In the genomic region with DNA sequence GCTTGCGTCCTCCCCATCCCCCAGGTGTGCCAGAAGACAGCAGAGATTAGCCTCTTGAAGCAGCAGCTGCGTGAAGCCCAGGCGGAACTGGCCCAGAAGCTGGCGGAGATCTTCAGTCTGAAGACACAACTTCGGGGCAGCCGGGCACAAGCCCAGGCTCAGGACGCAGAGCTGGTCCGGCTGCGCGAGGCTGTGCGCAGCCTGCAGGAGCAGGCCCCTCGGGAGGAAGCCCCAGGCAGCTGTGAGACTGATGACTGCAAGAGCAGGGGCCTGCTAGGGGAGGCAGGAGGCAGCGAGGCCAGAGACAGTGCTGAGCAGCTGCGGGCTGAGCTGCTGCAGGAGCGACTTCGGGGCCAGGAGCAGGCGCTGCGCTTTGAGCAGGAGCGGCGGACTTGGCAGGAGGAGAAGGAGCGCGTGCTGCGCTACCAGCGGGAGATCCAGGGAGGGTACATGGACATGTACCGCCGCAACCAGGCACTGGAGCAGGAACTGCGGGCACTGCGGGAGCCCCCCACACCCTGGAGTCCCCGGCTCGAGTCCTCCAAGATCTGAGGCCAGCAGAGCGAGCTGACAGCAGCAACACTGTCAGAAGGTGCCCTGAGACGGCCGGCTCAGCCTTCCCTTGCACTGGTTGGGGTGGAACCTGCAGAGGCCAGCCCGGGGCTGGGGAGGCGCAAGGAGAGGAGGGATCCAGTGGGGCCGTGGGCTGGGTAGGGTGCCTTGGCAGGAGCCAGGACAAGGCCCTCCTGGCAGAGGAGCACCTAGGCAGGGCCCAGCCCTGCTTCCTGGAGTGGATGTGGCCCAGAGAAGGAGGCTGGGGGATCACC, we compare ENCODE assay signal across 11 cellular contexts. TPM values are rescaled to one million over a fixed set of nuclear protein-coding genes. Genes with fewer than 3 reads are reported as not detected.
DNase-seq lines count a peak whose midpoint lies in the region; ATAC-seq, FAIRE-seq and TF ChIP-seq lines count a peak whose summit lies in the region.
"Had no signal": no experiment of that assay in that cellular context is flagged by ENCODE, and none has a peak within 500 bp of the region (broad histone marks: within the 10 kb centered on the region; RNA-seq: fewer than 3 reads in every experiment).

No MANE protein-coding gene starts in this region.

- no peaks in the 10 kb centered on the region for H3K36me3 ChIP-seq in HepG2 (replicated peaks in 1 of 2; ENCODE audit: control insufficient read depth in 1 of 2, insufficient read depth in 2 of 2, low read length in 2 of 2)
- no peaks in the 10 kb centered on the region for H3K36me3 ChIP-seq in right lobe of liver
- H3K36me3 ChIP-seq in vagina, result no peaks in the 10 kb centered on the region

- peaks cover 3% of the 10 kb centered on the region for H3K9me3 Mint-ChIP-seq in glutamatergic neuron (ENCODE audit: unreplicated experiment)
- H3K9me3 Mint-ChIP-seq: central memory CD8-positive, alpha-beta T cell; type B pancreatic cell had no signal

- peak overlapping the region in 1 of 3 experiments; percentile 39; a peak in 1 of 6 replicates for H3K4me3 ChIP-seq in HepG2 (replicated peaks in 1 of 3; ENCODE audit: insufficient read depth in 1 of 3, low read depth in 2 of 3, low read length in 3 of 3)
- no peak overlapping the region for H3K4me3 ChIP-seq in right lobe of liver
- peak overlapping the region; percentile 24 for H3K4me3 ChIP-seq in vagina

- no peak for TF ChIP-seq POLR2A in HepG2 (IDR thresholded peaks at IDR 0.05; ENCODE audit: insufficient read depth in 1 of 2, low read depth in 2 of 2, low read length in 2 of 2)
- no peak for TF ChIP-seq POLR2A in right lobe of liver (IDR thresholded peaks at IDR 0.05)
- no peak for TF ChIP-seq POLR2A in vagina (IDR thresholded peaks at IDR 0.05)

- DNase-seq in HepG2 (ENCODE audit: low spot score) (no peak), right lobe of liver (no peak), RWPE1 (ENCODE audit: low spot score) (no peak), glutamatergic neuron (peak; percentile 46), vagina (ENCODE audit: extremely low spot score in 2 of 2) (no peak)
- no peak for DNase-seq in stimulated activated CD4-positive, alpha-beta T cell treated with anti-CD3 and anti-CD28 coated beads, Interleukin-4, amount 100 ng/mL, for 24 hours
- DNase-seq in activated CD4-positive, alpha-beta T cell treated with anti-CD3 and anti-CD28 coated beads for 1 hour, result no peak

- no peak overlapping the region for H2AFZ ChIP-seq in HepG2 (ENCODE audit: low read length)

- peaks cover 5% of the 10 kb centered on the region for H3K4me1 ChIP-seq in HepG2 (ENCODE audit: insufficient read depth, low read length)
- no peaks in the 10 kb centered on the region for H3K4me1 ChIP-seq in right lobe of liver
- H3K4me1 ChIP-seq in vagina, result peaks cover 35% of the 10 kb centered on the region

- no peak overlapping the region for H3K27ac ChIP-seq in HepG2 (ENCODE audit: extremely low read length, insufficient read depth, low read length)
- H3K27ac ChIP-seq in right lobe of liver, result no peak overlapping the region
- H3K27ac ChIP-seq in RWPE1, result peak overlapping the region; percentile 30; the same call in 1 of the 2 replicates
- H3K27ac ChIP-seq in vagina, result no peak overlapping the region

- CTCF ChIA-PET in HepG2 (lab: Yijun Ruan, JAX; ENCODE audit: low intra/inter-chr PET ratio, low total read pairs), result interaction anchor here (1.3 to 1.6 kb wide), 2 partner anchors 25 to 42 kb away, joined by 8 to 9 read pairs; no protein-coding TSS in a partner anchor
- CTCF ChIA-PET in RWPE1 (lab: Yijun Ruan, JAX), result interaction anchor here (0.6 to 5.8 kb wide), 8 partner anchors 15 to 712 kb away, joined by 3 to 50 read pairs (median 6); no protein-coding TSS in a partner anchor

- ATAC-seq in HepG2 (no peak), right lobe of liver (no peak), HG02840 (IDR thresholded peaks at IDR 0.05; ENCODE audit: low FRiP score, unreplicated experiment) (no peak)

- H3K27me3 Mint-ChIP-seq in glutamatergic neuron (ENCODE audit: unreplicated experiment), result no peaks in the 10 kb centered on the region
- H3K27me3 Mint-ChIP-seq: central memory CD8-positive, alpha-beta T cell; type B pancreatic cell had no signal

- no peak for TF ChIP-seq RAD21 in HepG2 (CRISPR knock-in tag; IDR thresholded peaks at IDR 0.05)

- H3K9me3 ChIP-seq in HepG2 (ENCODE audit: low read length) (no peaks in the 10 kb centered on the region), right lobe of liver (no peaks in the 10 kb centered on the region), vagina (no peaks in the 10 kb centered on the region)

- H3K27me3 ChIP-seq in HepG2 (ENCODE audit: control insufficient read depth in 1 of 2, insufficient read depth in 2 of 2, low read length in 2 of 2) (peaks cover 8 to 52% of the 10 kb centered on the region in 2 experiments; a peak in 4 of 5 replicates), right lobe of liver (no peaks in the 10 kb centered on the region), vagina (no peaks in the 10 kb centered on the region)

- TF ChIP-seq CTCF in HepG2 (CRISPR knock-in tag; IDR thresholded peaks at IDR 0.05) (no peak), right lobe of liver (IDR thresholded peaks at IDR 0.05) (no peak), RWPE1 (conservative IDR thresholded peaks at IDR 0.05; ENCODE audit: low read depth) (no peak), glutamatergic neuron (IDR thresholded peaks at IDR 0.05; ENCODE audit: partially characterized antibody, unreplicated experiment) (no peak), vagina (IDR thresholded peaks at IDR 0.05) (no peak)

- H3K79me2 ChIP-seq in HepG2 (ENCODE audit: insufficient read depth, low read length), result no peaks in the 10 kb centered on the region

- POLR2A ChIA-PET in HepG2 (lab: Yijun Ruan, JAX), result interaction anchor here (0.8 to 1.9 kb wide), 4 partner anchors 8 to 83 kb away, joined by 3 to 6 read pairs (median 4); a partner anchor contains a TSS
- POLR2A ChIA-PET in RWPE1 (lab: Yijun Ruan, JAX; ENCODE audit: low non-redundant PET), result interaction anchor here (1.0 to 1.8 kb wide), 2 partner anchors 10 to 11 kb away, joined by 3 to 8 read pairs; a partner anchor contains a TSS

- BruUV-seq in HepG2 (replicated peaks; lab: Mats Ljungman, UMichigan), result no TSS peak

- no peak overlapping the region for H3K9ac ChIP-seq in HepG2 (ENCODE audit: insufficient read depth, low read depth, low read length)

- in situ Hi-C loops in HepG2 (cut with HindIII; ENCODE audit: extremely low pct_ligation_motif_present, low pct_unique_long_range_greater_than_20kb), result no loop called here

- no peak for FAIRE-seq in HepG2 (lab: Jason Lieb, UNC)
- FAIRE-seq: keratinocyte had no signal

- H3K4me3 Mint-ChIP-seq in glutamatergic neuron (ENCODE audit: unreplicated experiment), result no peak overlapping the region
- H3K4me3 Mint-ChIP-seq: central memory CD8-positive, alpha-beta T cell; type B pancreatic cell had no signal

- H3K36me3 Mint-ChIP-seq in glutamatergic neuron (ENCODE audit: unreplicated experiment), result no peaks in the 10 kb centered on the region
- H3K36me3 Mint-ChIP-seq: type B pancreatic cell had no signal

- no peak overlapping the region for H3K27ac Mint-ChIP-seq in glutamatergic neuron (ENCODE audit: unreplicated experiment)
- H3K27ac Mint-ChIP-seq: type B pancreatic cell had no signal

- H3K4me2 ChIP-seq in HepG2 (ENCODE audit: low read depth, low read length), result peak overlapping the region; percentile 49

- TF ChIP-seq EP300 in HepG2 (IDR thresholded peaks at IDR 0.05; ENCODE audit: low read depth in 2 of 2, low read length in 2 of 2) (no peak), HepG2 (CRISPR knock-in tag; IDR thresholded peaks at IDR 0.05; ENCODE audit: borderline replicate concordance) (no peak)

- WGBS in HepG2 (ENCODE audit: low lambda C conversion rate), result 75% methylated on average over 14 of the region's 36 CpGs
- WGBS in right lobe of liver (ENCODE audit: insufficient coverage, low coverage, low lambda C conversion rate, missing lambda C conversion rate), result 66% methylated on average over 7 of the region's 36 CpGs

- H3K4me1 Mint-ChIP-seq in glutamatergic neuron (ENCODE audit: low read depth, unreplicated experiment), result peaks cover under 1% of the 10 kb centered on the region

- no peaks in the 10 kb centered on the region for H4K20me1 ChIP-seq in HepG2 (ENCODE audit: insufficient read depth, low read length)

- intact Hi-C loops in HepG2 (cut with micrococcal nuclease; ENCODE audit: unreplicated experiment), result loop anchor here (1.0 kb wide), 1 partner anchor 25 kb away; no protein-coding TSS in a partner anchor
- intact Hi-C loops in right lobe of liver (cut with DNase I), result no loop called here
- intact Hi-C loops in vagina (cut with DNase I), result no loop called here

RNA-seq across cellular contexts. Expression of a gene that starts 8.3 kb away (rescaled TPM):
- total RNA-seq in HepG2 (2016; rRNA removed; fragmentation: Illumina TruSeq; extraction: Trizol) (not detected in 2 replicates), right lobe of liver (under 1 TPM; 0.05 to 0.33 (median 0.06) TPM), glutamatergic neuron (ENCODE audit: unreplicated experiment) (2.2 TPM), vagina (4.9 TPM)
- total RNA-seq in HepG2 (2016; cell fraction: cytosol; rRNA removed; fragmentation: Illumina TruSeq; extraction: Trizol; ENCODE audit: low read depth), result not detected in 2 replicates
- 0.02 TPM in 1 of 2 replicates, not detected in the other for total RNA-seq in HepG2 (2016; cell fraction: insoluble cytoplasmic fraction; rRNA removed; fragmentation: Illumina TruSeq; extraction: Trizol)
- 0.03 TPM in 1 of 2 replicates, not detected in the other for total RNA-seq in HepG2 (2016; cell fraction: membrane; rRNA removed; fragmentation: Illumina TruSeq; extraction: Trizol)
- total RNA-seq in HepG2 (2016; cell fraction: nucleus; rRNA removed; fragmentation: Illumina TruSeq; extraction: Trizol), result not detected in 2 replicates
- 0.13 and 0.17 TPM in 2 replicates for polyA plus RNA-seq in HepG2 (2011; rRNA removed)
- 0.10 and 0.12 TPM in 2 replicates for polyA plus RNA-seq in HepG2 (2011; cell fraction: cytosol; rRNA removed)
- 0.42 and 0.43 TPM in 2 replicates for polyA plus RNA-seq in HepG2 (2011; cell fraction: nucleus; rRNA removed)
- 0.05 and 0.11 TPM in 2 replicates for polyA plus RNA-seq in HepG2 (2012)
- polyA plus RNA-seq in HepG2 (2016; cell fraction: cytosol; fragmentation: Illumina TruSeq; extraction: Trizol; ENCODE audit: low read depth), result not detected in 2 replicates
- not detected in 2 replicates for polyA plus RNA-seq in HepG2 (2016; cell fraction: insoluble cytoplasmic fraction; fragmentation: Illumina TruSeq; extraction: Trizol; ENCODE audit: low read depth)
- polyA plus RNA-seq in HepG2 (2016; cell fraction: membrane; fragmentation: Illumina TruSeq; extraction: Trizol; ENCODE audit: low read depth), result not detected in 2 replicates
- polyA plus RNA-seq in HepG2 (2016; cell fraction: nucleus; fragmentation: Illumina TruSeq; extraction: Trizol; ENCODE audit: insufficient read depth, low read depth), result not detected in 2 replicates
- polyA minus RNA-seq in HepG2 (2011; rRNA and poly(A)+ RNA removed; ENCODE audit: low replicate concordance), result 0.54 and 1.4 TPM in 2 replicates
- polyA minus RNA-seq in HepG2 (2011; cell fraction: cytosol; rRNA and poly(A)+ RNA removed), result 0.20 TPM in 1 of 2 replicates, not detected in the other
- 0.26 and 0.62 TPM in 2 replicates for polyA minus RNA-seq in HepG2 (2011; cell fraction: nucleus; rRNA and poly(A)+ RNA removed)

RNA-seq across cellular contexts. Expression of a gene that starts 9.2 kb away (rescaled TPM):
- 17.0 and 20.4 TPM in 2 replicates for total RNA-seq in HepG2 (2016; rRNA removed; fragmentation: Illumina TruSeq; extraction: Trizol)
- total RNA-seq in HepG2 (2016; cell fraction: cytosol; rRNA removed; fragmentation: Illumina TruSeq; extraction: Trizol; ENCODE audit: low read depth), result 16.0 and 16.6 TPM in 2 replicates
- total RNA-seq in HepG2 (2016; cell fraction: insoluble cytoplasmic fraction; rRNA removed; fragmentation: Illumina TruSeq; extraction: Trizol), result 15.7 and 18.0 TPM in 2 replicates
- 32.2 and 33.7 TPM in 2 replicates for total RNA-seq in HepG2 (2016; cell fraction: membrane; rRNA removed; fragmentation: Illumina TruSeq; extraction: Trizol)
- total RNA-seq in HepG2 (2016; cell fraction: nucleus; rRNA removed; fragmentation: Illumina TruSeq; extraction: Trizol), result 12.1 and 14.2 TPM in 2 replicates
- polyA plus RNA-seq in HepG2 (2011; rRNA removed), result 18.6 and 22.3 TPM in 2 replicates
- 18.4 and 22.2 TPM in 2 replicates for polyA plus RNA-seq in HepG2 (2011; cell fraction: cytosol; rRNA removed)
- 33.6 and 34.2 TPM in 2 replicates for polyA plus RNA-seq in HepG2 (2011; cell fraction: nucleus; rRNA removed)
- polyA plus RNA-seq in HepG2 (2012), result 12.9 and 13.4 TPM in 2 replicates
- polyA plus RNA-seq in HepG2 (2016; cell fraction: cytosol; fragmentation: Illumina TruSeq; extraction: Trizol; ENCODE audit: low read depth), result 23.3 and 26.2 TPM in 2 replicates
- polyA plus RNA-seq in HepG2 (2016; cell fraction: insoluble cytoplasmic fraction; fragmentation: Illumina TruSeq; extraction: Trizol; ENCODE audit: low read depth), result 18.6 and 21.5 TPM in 2 replicates
- polyA plus RNA-seq in HepG2 (2016; cell fraction: membrane; fragmentation: Illumina TruSeq; extraction: Trizol; ENCODE audit: low read depth), result 30.9 and 32.3 TPM in 2 replicates
- polyA plus RNA-seq in HepG2 (2016; cell fraction: nucleus; fragmentation: Illumina TruSeq; extraction: Trizol; ENCODE audit: insufficient read depth, low read depth), result 26.3 TPM in 2 replicates
- polyA minus RNA-seq in HepG2 (2011; rRNA and poly(A)+ RNA removed; ENCODE audit: low replicate concordance), result 27.9 and 70.3 TPM in 2 replicates
- polyA minus RNA-seq in HepG2 (2011; cell fraction: cytosol; rRNA and poly(A)+ RNA removed), result 6.7 and 11.7 TPM in 2 replicates
- polyA minus RNA-seq in HepG2 (2011; cell fraction: nucleus; rRNA and poly(A)+ RNA removed), result 15.2 and 20.8 TPM in 2 replicates
- 10 to 100 TPM; 14.4 to 23.5 (median 20.9) TPM for total RNA-seq in right lobe of liver
- 51.3 TPM for total RNA-seq in glutamatergic neuron (ENCODE audit: unreplicated experiment)
- 51.6 TPM for total RNA-seq in vagina

RNA-seq across cellular contexts. Expression of a gene that starts 32.0 kb away (rescaled TPM):
- 96.1 and 113 TPM in 2 replicates for total RNA-seq in HepG2 (2016; rRNA removed; fragmentation: Illumina TruSeq; extraction: Trizol)
- total RNA-seq in HepG2 (2016; cell fraction: cytosol; rRNA removed; fragmentation: Illumina TruSeq; extraction: Trizol; ENCODE audit: low read depth), result 68.1 and 88.8 TPM in 2 replicates
- total RNA-seq in HepG2 (2016; cell fraction: insoluble cytoplasmic fraction; rRNA removed; fragmentation: Illumina TruSeq; extraction: Trizol), result 97.1 and 114 TPM in 2 replicates
- 84.9 and 113 TPM in 2 replicates for total RNA-seq in HepG2 (2016; cell fraction: membrane; rRNA removed; fragmentation: Illumina TruSeq; extraction: Trizol)
- 34.2 and 43.0 TPM in 2 replicates for total RNA-seq in HepG2 (2016; cell fraction: nucleus; rRNA removed; fragmentation: Illumina TruSeq; extraction: Trizol)
- polyA plus RNA-seq in HepG2 (2011; rRNA removed), result 56.2 and 60.8 TPM in 2 replicates
- polyA plus RNA-seq in HepG2 (2011; cell fraction: cytosol; rRNA removed), result 78.2 and 86.1 TPM in 2 replicates
- polyA plus RNA-seq in HepG2 (2011; cell fraction: nucleus; rRNA removed), result 29.3 and 29.5 TPM in 2 replicates
- polyA plus RNA-seq in HepG2 (2012), result 75.3 and 78.7 TPM in 2 replicates
- polyA plus RNA-seq in HepG2 (2016; cell fraction: cytosol; fragmentation: Illumina TruSeq; extraction: Trizol; ENCODE audit: low read depth), result 93.8 and 147 TPM in 2 replicates
- 159 and 169 TPM in 2 replicates for polyA plus RNA-seq in HepG2 (2016; cell fraction: insoluble cytoplasmic fraction; fragmentation: Illumina TruSeq; extraction: Trizol; ENCODE audit: low read depth)
- polyA plus RNA-seq in HepG2 (2016; cell fraction: membrane; fragmentation: Illumina TruSeq; extraction: Trizol; ENCODE audit: low read depth), result 102 and 133 TPM in 2 replicates
- polyA plus RNA-seq in HepG2 (2016; cell fraction: nucleus; fragmentation: Illumina TruSeq; extraction: Trizol; ENCODE audit: insufficient read depth, low read depth), result 79.3 and 81.0 TPM in 2 replicates
- polyA minus RNA-seq in HepG2 (2011; rRNA and poly(A)+ RNA removed; ENCODE audit: low replicate concordance), result 38.1 and 80.1 TPM in 2 replicates
- 25.2 and 34.9 TPM in 2 replicates for polyA minus RNA-seq in HepG2 (2011; cell fraction: cytosol; rRNA and poly(A)+ RNA removed)
- polyA minus RNA-seq in HepG2 (2011; cell fraction: nucleus; rRNA and poly(A)+ RNA removed), result 28.8 and 31.7 TPM in 2 replicates
- total RNA-seq in right lobe of liver, result 100 to 1,000 TPM in 2 of 6 experiments, 10 to 100 TPM in 4; 35.5 to 174 (median 43.9) TPM
- 128 TPM for total RNA-seq in glutamatergic neuron (ENCODE audit: unreplicated experiment)
- 172 TPM for total RNA-seq in vagina

Comparison
In these comparisons a context has a peak if more than half of its experiments do, and no peak if none do; other contexts are left out.
1. H3K4me3 ChIP-seq: peak in vagina (2 of 2); none in right lobe of liver (0 of 3).